In the genomic region with DNA sequence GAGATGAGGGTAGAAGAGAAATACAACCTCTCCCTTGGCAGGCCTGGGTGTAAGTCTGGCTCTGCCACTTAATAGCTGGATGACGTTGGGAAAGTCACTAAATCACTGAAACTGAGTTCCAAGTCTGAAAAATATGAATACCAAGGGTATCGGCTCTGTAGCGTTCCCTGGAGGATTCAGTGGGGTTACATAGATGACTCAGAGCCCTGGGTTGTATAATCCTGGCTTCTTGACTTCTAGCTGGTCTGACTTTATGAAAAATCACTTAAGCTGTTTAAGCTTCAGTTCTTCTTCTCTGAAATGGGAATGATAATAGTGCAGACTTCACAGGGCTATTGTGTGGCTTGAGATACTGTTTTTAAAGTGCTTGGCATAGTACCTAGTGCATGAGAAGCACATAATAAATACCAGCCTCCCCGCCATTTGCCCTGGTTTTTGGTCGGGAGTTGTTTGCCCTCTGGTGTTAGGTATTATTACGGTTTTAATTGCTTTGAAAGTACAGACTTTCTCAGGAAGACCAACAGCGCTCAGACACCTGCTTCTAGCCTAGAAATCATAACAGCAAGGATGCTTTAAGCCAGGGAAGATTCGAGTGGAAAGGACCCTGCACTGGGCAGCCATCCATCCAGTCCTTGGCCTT, we compare ENCODE assay signal across 8 cellular contexts. TPM values are rescaled to one million over a fixed set of nuclear protein-coding genes. Genes with fewer than 3 reads are reported as not detected.
DNase-seq lines count a peak whose midpoint lies in the region; ATAC-seq, FAIRE-seq and TF ChIP-seq lines count a peak whose summit lies in the region.

No MANE protein-coding gene starts in this region.

- H3K27ac Mint-ChIP-seq in stimulated activated naive B cell treated with anti-CD40 and anti-IgM and Interleukin-4, amounts not matched to agents 10 μg/mL and 1 μg/mL and 100 μg/mL, for 72 hours, result peak overlapping the region; percentile 67

- TF ChIP-seq EP300 in K562 (IDR thresholded peaks at IDR 0.05; ENCODE audit: low read length), result no peak

- no peaks in the 10 kb centered on the region for H3K79me2 ChIP-seq in K562 (ENCODE audit: control insufficient read depth, insufficient read depth, low read length)

- peaks cover 30 to 44% of the 10 kb centered on the region in 2 donors for H3K4me1 Mint-ChIP-seq in stimulated activated naive B cell treated with anti-CD40 and anti-IgM and Interleukin-4, amounts not matched to agents 10 μg/mL and 1 μg/mL and 100 μg/mL, for 72 hours

- in situ Hi-C loops in K562 (cut with MboI), result no loop called here

- H3K27me3 ChIP-seq in K562 (ENCODE audit: control insufficient read depth in 2 of 2, insufficient read depth in 2 of 2, low read length in 2 of 2), result peaks cover 18 to 42% of the 10 kb centered on the region in 2 experiments

- no peaks in the 10 kb centered on the region for H3K36me3 ChIP-seq in K562 (ENCODE audit: control insufficient read depth, insufficient read depth, low read length)

- H3K4me3 Mint-ChIP-seq in stimulated activated naive B cell treated with anti-CD40 and anti-IgM and Interleukin-4, amounts not matched to agents 10 μg/mL and 1 μg/mL and 100 μg/mL, for 72 hours, result no peak overlapping the region

- H3K27ac ChIP-seq in K562 (ENCODE audit: extremely low read depth, low read depth, low read length), result no peak overlapping the region

- no peak overlapping the region for H2AFZ ChIP-seq in K562 (ENCODE audit: low read depth, low read length)

- H3K4me2 ChIP-seq in K562 (ENCODE audit: insufficient read depth, low read length), result no peak overlapping the region

- intact Hi-C loops in K562 (cut with micrococcal nuclease), result no loop called here

- H3K36me3 Mint-ChIP-seq in stimulated activated naive B cell treated with anti-CD40 and anti-IgM and Interleukin-4, amounts not matched to agents 10 μg/mL and 1 μg/mL and 100 μg/mL, for 72 hours, result peaks cover 50 to 68% of the 10 kb centered on the region in 2 donors

- no peak overlapping the region for H3K4me3 ChIP-seq in K562

- peak in 2 of 3 experiments; percentile 8 to 43; a peak in 3 of 6 replicates for TF ChIP-seq CTCF in K562 (IDR thresholded peaks at IDR 0.05 in 2 of 3, conservative IDR thresholded peaks at IDR 0.05 in 1 of 3; ENCODE audit: insufficient read depth in 2 of 3, low read depth in 1 of 3, low read length in 3 of 3)

- no peaks in the 10 kb centered on the region for H3K27me3 Mint-ChIP-seq in stimulated activated naive B cell treated with anti-CD40 and anti-IgM and Interleukin-4, amounts not matched to agents 10 μg/mL and 1 μg/mL and 100 μg/mL, for 72 hours

- BruUV-seq in K562 (replicated peaks; lab: Mats Ljungman, UMichigan), result no TSS peak

- ATAC-seq in HG03558 (IDR thresholded peaks at IDR 0.05; ENCODE audit: extremely low read depth, unreplicated experiment), result peak; percentile 50
- peak; percentile 28; the same call in 1 of the 3 replicates for ATAC-seq in K562
- peak; percentile 66 to 76 for ATAC-seq in stimulated activated naive B cell treated with anti-CD40 and anti-IgM and Interleukin-4, amounts not matched to agents 10 μg/mL and 1 μg/mL and 100 μg/mL, for 72 hours (replicated peaks)
- no peak for ATAC-seq in GM21576 (IDR thresholded peaks at IDR 0.05; ENCODE audit: unreplicated experiment)

- TF ChIP-seq RAD21 in K562 (CRISPR knock-in tag; conservative IDR thresholded peaks at IDR 0.05 in 1 of 2, IDR thresholded peaks at IDR 0.05 in 1 of 2), result peak; percentile 45 to 46

- DNase-seq in stimulated activated CD4-positive, alpha-beta T cell treated with anti-CD3 and anti-CD28 coated beads, Interleukin-4, amount 100 ng/mL, for 24 hours, result peak; percentile 30
- DNase-seq in stimulated activated CD4-positive, alpha-beta T cell treated with anti-CD3 and anti-CD28 coated beads, Interleukin-2, amount 100 ng/mL, for 24 hours, result no peak
- no peak for DNase-seq in K562 (ENCODE audit: extremely low read depth in 1 of 4, low spot score in 3 of 4)
- DNase-seq in stimulated activated naive B cell treated with anti-CD40 and anti-IgM and Interleukin-4, amounts not matched to agents 10 μg/mL and 1 μg/mL and 100 μg/mL, for 72 hours, result peak; percentile 15
- no peak for DNase-seq in NCI-H1436 (lab: John Stamatoyannopoulos, UW)
- no peak for DNase-seq in DMS153 treated with DMSO at 0.1 percent for 48 hours (lab: John Stamatoyannopoulos, UW; ENCODE audit: unreplicated experiment)

- CTCF ChIA-PET in K562 (lab: Yijun Ruan, JAX; ENCODE audit: low intra/inter-chr PET ratio), result interaction anchor here (0.8 to 1.0 kb wide), 2 partner anchors 53 to 55 kb away, joined by 3 to 4 read pairs; no protein-coding TSS in a partner anchor

- no peak for TF ChIP-seq POLR2A in K562 (conservative IDR thresholded peaks at IDR 0.05)

- no peaks in the 10 kb centered on the region for H3K9me1 ChIP-seq in K562 (ENCODE audit: control insufficient read depth, insufficient read depth, low read length)

- no peaks in the 10 kb centered on the region for H3K9me3 Mint-ChIP-seq in stimulated activated naive B cell treated with anti-CD40 and anti-IgM and Interleukin-4, amounts not matched to agents 10 μg/mL and 1 μg/mL and 100 μg/mL, for 72 hours

- no peak overlapping the region for H3K9ac ChIP-seq in K562 (ENCODE audit: insufficient read depth in 1 of 2, low read depth in 2 of 2, low read length in 2 of 2)

- 0 out of 2 replicates have a peak, but pooled peaks cover 3% of the 10 kb centered on the region for H4K20me1 ChIP-seq in K562 (replicated peaks; ENCODE audit: control insufficient read depth, insufficient read depth, low read length)

- no peaks in the 10 kb centered on the region for H3K4me1 ChIP-seq in K562 (replicated peaks in 1 of 2; ENCODE audit: control insufficient read depth in 2 of 2, insufficient read depth in 2 of 2, low read length in 2 of 2)

- H3K9me3 ChIP-seq in K562 (replicated peaks; ENCODE audit: control insufficient read depth, insufficient read depth, low read depth, low read length), result no peaks in the 10 kb centered on the region

- FAIRE-seq in K562 (lab: Jason Lieb, UNC), result no peak

- POLR2A ChIA-PET in K562 (lab: Yijun Ruan, JAX), result no interaction called here

- WGBS in K562 (ENCODE audit: insufficient coverage, low coverage, missing lambda C conversion rate), result under 1% methylated on average over 7 of the region's 8 CpGs

TF ChIP-seq in K562, 482 proteins besides CTCF, POLR2A, EP300 and RAD21:
- no peak for TF ChIP-seq PKNOX1 (IDR thresholded peaks at IDR 0.05)
- no peak for TF ChIP-seq FOXA3 (CRISPR knock-in tag; conservative IDR thresholded peaks at IDR 0.05 in 1 of 2, IDR thresholded peaks at IDR 0.05 in 1 of 2)
- no peak for TF ChIP-seq RFX1 (IDR thresholded peaks at IDR 0.05)
- TF ChIP-seq PHB (CRISPR knock-in tag; IDR thresholded peaks at IDR 0.05), result no peak
- no peak for TF ChIP-seq POLR2B (IDR thresholded peaks at IDR 0.05; ENCODE audit: low read depth, partially characterized antibody)
- TF ChIP-seq KDM5B (IDR thresholded peaks at IDR 0.05; ENCODE audit: insufficient replicate concordance, low read depth, low read length), result no peak
- no peak for TF ChIP-seq NR4A1 (CRISPR knock-in tag; IDR thresholded peaks at IDR 0.05)
- TF ChIP-seq NR4A1 (tag; IDR thresholded peaks at IDR 0.05), result no peak

RNA-seq across cellular contexts. Expression of gene CYFIP2, which starts 43.0 kb away (rescaled TPM):
- 0.39 and 0.42 TPM in 2 replicates for total RNA-seq in K562 (2011; cell fraction: chromatin; rRNA removed; ENCODE audit: low replicate concordance)
- total RNA-seq in K562 (2011; cell fraction: nucleolus; rRNA removed), result 1.6 TPM in 1 of 2 replicates, not detected in the other
- total RNA-seq in K562 (2011; cell fraction: nucleoplasm; rRNA removed), result 0.38 and 1.2 TPM in 2 replicates
- total RNA-seq in K562 (2014; rRNA removed) (1.2 and 2.4 TPM in 2 replicates), K562 (2014; rRNA removed; fragmentation: Illumina TruSeq; extraction: Trizol) (1.5 TPM in 2 replicates), K562 (2015; rRNA removed; fragmentation: Illumina TruSeq; extraction: Trizol) (0.76 and 0.83 TPM in 2 replicates), K562 (2021) (2.9 and 3.6 TPM in 2 replicates)
- polyA plus RNA-seq in K562 (2011; rRNA removed) (not detected in 2 replicates), K562 (2014; fragmentation: Illumina TruSeq; extraction: Trizol) (1.8 and 2.2 TPM in 2 replicates), K562 (2014; fragmentation: Nextera tagmentation; extraction: Ambion mirVana) (1 to 10 TPM; 1.1 to 1.3 TPM), K562 (2014; rRNA removed) (1.5 TPM in 2 replicates)
- 0.09 TPM in 1 of 2 replicates, not detected in the other for polyA plus RNA-seq in K562 (2011; cell fraction: cytosol; rRNA removed)
- 0.24 TPM in 1 of 2 replicates, not detected in the other for polyA plus RNA-seq in K562 (2011; cell fraction: nucleus; rRNA removed)
- 5.8 and 50.1 TPM in 2 replicates for polyA plus RNA-seq in K562 (2012)
- not detected in 2 replicates for polyA minus RNA-seq in K562 (2011; rRNA and poly(A)+ RNA removed)
- not detected in 2 replicates for polyA minus RNA-seq in K562 (2011; cell fraction: cytosol; rRNA and poly(A)+ RNA removed)
- 0.27 TPM in 1 of 2 replicates, not detected in the other for polyA minus RNA-seq in K562 (2011; cell fraction: nucleus; rRNA and poly(A)+ RNA removed)

Comparison
In these comparisons a context has a peak if more than half of its experiments do, and no peak if none do; other contexts are left out.
1. DNase-seq: peak in stimulated activated CD4-positive, alpha-beta T cell treated with anti-CD3 and anti-CD28 coated beads, Interleukin-4, amount 100 ng/mL, for 24 hours (single experiment) and stimulated activated naive B cell treated with anti-CD40 and anti-IgM and Interleukin-4, amounts not matched to agents 10 μg/mL and 1 μg/mL and 100 μg/mL, for 72 hours (single experiment); none in stimulated activated CD4-positive, alpha-beta T cell treated with anti-CD3 and anti-CD28 coated beads, Interleukin-2, amount 100 ng/mL, for 24 hours (0 of 2), K562 (0 of 4), NCI-H1436 (single experiment) and DMS153 treated with DMSO at 0.1 percent for 48 hours (single experiment).